17 cellular contexts compared by ENCODE assay signal in the genomic region with DNA sequence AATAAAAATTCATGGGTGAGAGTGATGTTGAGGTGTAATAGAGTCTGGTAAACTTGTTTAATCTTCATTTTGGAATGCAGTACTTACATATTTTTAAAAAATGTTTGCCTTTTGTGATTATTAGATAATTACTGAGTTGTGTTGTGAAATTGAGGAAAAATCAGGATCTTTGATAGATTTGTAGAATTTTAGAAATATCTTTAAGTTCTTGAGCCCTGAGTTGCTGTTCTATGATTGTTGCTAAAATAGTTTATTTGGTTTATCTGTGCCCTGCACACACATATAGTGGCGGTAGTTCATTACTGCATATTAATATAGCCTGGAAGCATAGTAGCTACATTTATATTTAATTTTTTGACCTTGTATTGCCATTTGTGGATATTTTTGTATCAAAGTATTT. TPM values are rescaled to one million over a fixed set of nuclear protein-coding genes. Genes with fewer than 3 reads are reported as not detected.
DNase-seq lines count a peak whose midpoint lies in the region; ATAC-seq and TF ChIP-seq lines count a peak whose summit lies in the region.
"Had no signal": no experiment of that assay in that cellular context is flagged by ENCODE, and none has a peak within 500 bp of the region (broad histone marks: within the 10 kb centered on the region; RNA-seq: fewer than 3 reads in every experiment).

No MANE protein-coding gene starts in this region.

- no peak overlapping the region for H2AFZ ChIP-seq in mammary epithelial cell (ENCODE audit: low read depth, low read length)

- H4K20me1 ChIP-seq in mammary epithelial cell (ENCODE audit: insufficient read depth, low read length), result no peaks in the 10 kb centered on the region

- TF ChIP-seq CTCF in left lung (IDR thresholded peaks at IDR 0.05) (no peak), stomach (IDR thresholded peaks at IDR 0.05) (no peak), mammary epithelial cell (conservative IDR thresholded peaks at IDR 0.05 in 1 of 2, IDR thresholded peaks at IDR 0.05 in 1 of 2; ENCODE audit: extremely low read depth in 1 of 2, insufficient read depth in 1 of 2, low read depth in 1 of 2, low read length in 2 of 2) (no peak)

- no peak overlapping the region for H3K9ac ChIP-seq in mammary epithelial cell (ENCODE audit: insufficient read depth, low read length)

- H3K9me3 ChIP-seq in T-helper 17 cell (ENCODE audit: control insufficient read depth, low read length, poor library complexity, severe bottlenecking) (peaks cover 18% of the 10 kb centered on the region), left lung (no peaks in the 10 kb centered on the region), stomach (no peaks in the 10 kb centered on the region), mammary epithelial cell (replicated peaks; ENCODE audit: insufficient read depth, low read length) (no peaks in the 10 kb centered on the region)
- H3K9me3 ChIP-seq: MG63 had no signal

- H3K4me3 ChIP-seq in left lung (no peak overlapping the region), stomach (peak overlapping the region; percentile 5 to 33 (median 24)), mammary epithelial cell (replicated peaks in 1 of 3; ENCODE audit: insufficient read depth in 1 of 3, low read depth in 2 of 3, low read length in 3 of 3) (no peak overlapping the region)
- H3K4me3 ChIP-seq: MG63 had no signal

- in situ Hi-C loops in mammary epithelial cell (cut with MboI; ENCODE audit: low sequenced_read_pairs in 2 of 2), result loop anchor here (25.0 kb wide), 1 partner anchor 153 kb away; no protein-coding TSS in a partner anchor

- peaks cover 12% of the 10 kb centered on the region for H3K36me3 Mint-ChIP-seq in activated T-cell treated with anti-CD3 and anti-CD28 coated beads, Interleukin-2, amount 50 U/mL, for 24 hours (ENCODE audit: low read depth)
- H3K36me3 Mint-ChIP-seq in T-helper 17 cell (ENCODE audit: low read depth), result no peaks in the 10 kb centered on the region

- no peaks in the 10 kb centered on the region for H3K27me3 Mint-ChIP-seq in activated T-cell treated with anti-CD3 and anti-CD28 coated beads, Interleukin-2, amount 50 U/mL, for 24 hours
- no peaks in the 10 kb centered on the region for H3K27me3 Mint-ChIP-seq in T-helper 17 cell
- H3K27me3 Mint-ChIP-seq: activated naive CD8-positive, alpha-beta T cell treated with anti-CD3 and anti-CD28 coated beads, Interleukin-2, amount 10 ng/mL, durations not matched to agents 7 days and 5 days had no signal

- H3K27ac Mint-ChIP-seq in activated T-cell treated with anti-CD3 and anti-CD28 coated beads, Interleukin-2, amount 50 U/mL, for 24 hours, result peak overlapping the region; percentile 30
- peak overlapping the region; percentile 91 for H3K27ac Mint-ChIP-seq in T-helper 17 cell
- H3K27ac Mint-ChIP-seq: activated naive CD8-positive, alpha-beta T cell treated with anti-CD3 and anti-CD28 coated beads, Interleukin-2, amount 10 ng/mL, durations not matched to agents 7 days and 5 days had no signal

- H3K27ac ChIP-seq in left lung (peak overlapping the region; percentile 39 to 65), stomach (peak overlapping the region in 1 of 5 donors; percentile 68), mammary epithelial cell (ENCODE audit: insufficient read depth, low read depth, low read length) (no peak overlapping the region)

- H3K4me1 Mint-ChIP-seq in activated T-cell treated with anti-CD3 and anti-CD28 coated beads, Interleukin-2, amount 50 U/mL, for 24 hours (ENCODE audit: low read depth), result peaks cover 56% of the 10 kb centered on the region
- H3K4me1 Mint-ChIP-seq in T-helper 17 cell, result peaks cover 28% of the 10 kb centered on the region

- H3K4me2 ChIP-seq in mammary epithelial cell (ENCODE audit: insufficient read depth, low read depth, low read length), result no peak overlapping the region

- H3K36me3 ChIP-seq in left lung (no peaks in the 10 kb centered on the region), stomach (no peaks in the 10 kb centered on the region), mammary epithelial cell (ENCODE audit: insufficient read depth, low read length) (no peaks in the 10 kb centered on the region)
- H3K36me3 ChIP-seq: MG63 had no signal

- H3K27me3 ChIP-seq in left lung, result no peaks in the 10 kb centered on the region
- no peaks in the 10 kb centered on the region for H3K27me3 ChIP-seq in stomach
- no peaks in the 10 kb centered on the region for H3K27me3 ChIP-seq in mammary epithelial cell (ENCODE audit: insufficient read depth, low read length)
- H3K27me3 ChIP-seq: MG63 had no signal

- WGBS in stomach, 5 donors, result 48 to 80% (median 74%) methylated on average over 1 of the region's 1 CpG
- 91% methylated on average over 1 of the region's 1 CpG for WGBS in mammary epithelial cell (ENCODE audit: low coverage, missing lambda C conversion rate)

- DNase-seq in activated T-cell treated with anti-CD3 and anti-CD28 coated beads, Interleukin-2, amount 50 U/mL, for 24 hours, result no peak
- DNase-seq in activated T-cell treated with anti-CD3 and anti-CD28 coated beads, Interleukin-2, amount 50 U/mL, for 1 hour, result no peak
- DNase-seq in T-helper 17 cell (no peak), left lung (no peak), stomach (no peak), NCI-H2081 (lab: John Stamatoyannopoulos, UW) (no peak), mammary epithelial cell (no peak)
- DNase-seq: activated naive CD8-positive, alpha-beta T cell treated with anti-CD3 and anti-CD28 coated beads, Interleukin-2, amount 10 ng/mL, durations not matched to agents 7 days and 5 days; cerebellar nuclear complex; DMS 273 treated with DMSO at 0.1 percent for 48 hours; MG63; NK-92 treated with Interleukin-12 subunit alpha and Interleukin-12 subunit beta, amount 100 ng/mL, for 24 hours; retina; stimulated activated CD4-positive, alpha-beta T cell treated with anti-CD3 and anti-CD28 coated beads, Interleukin-4, amount 100 ng/mL, for 24 hours had no signal

- H3K79me2 ChIP-seq in mammary epithelial cell (ENCODE audit: insufficient read depth, low read length), result peaks cover 70% of the 10 kb centered on the region

- no peak for TF ChIP-seq EP300 in stomach (IDR thresholded peaks at IDR 0.05)

- H3K4me1 ChIP-seq in left lung (peaks cover 0 to 54% of the 10 kb centered on the region in 2 donors), stomach (peaks cover 11 to 93% (median 48%) of the 10 kb centered on the region in 4 donors), mammary epithelial cell (ENCODE audit: insufficient read depth, low read length) (peaks cover 13% of the 10 kb centered on the region)

- CTCF ChIA-PET in mammary epithelial cell (lab: Charles Lee; ENCODE audit: low non-redundant PET), result interaction anchor here (0.7 kb wide), 1 partner anchor 153 kb away, joined by 3 read pairs; no protein-coding TSS in a partner anchor

- H3K9me3 Mint-ChIP-seq in activated T-cell treated with anti-CD3 and anti-CD28 coated beads, Interleukin-2, amount 50 U/mL, for 24 hours, result no peaks in the 10 kb centered on the region

- ATAC-seq in T-helper 17 cell, result no peak
- ATAC-seq in left lung, result no peak
- no peak for ATAC-seq in GM18861 (IDR thresholded peaks at IDR 0.05; ENCODE audit: unreplicated experiment)

- TF ChIP-seq POLR2A in stomach (IDR thresholded peaks at IDR 0.05), result no peak

- BruUV-seq in mammary epithelial cell (replicated peaks; lab: Mats Ljungman, UMichigan), result no TSS peak

- intact Hi-C loops in left lung (cut with DNase I) (no loop called here), stomach (cut with DNase I; ENCODE audit: low total_unique reads) (no loop called here), mammary epithelial cell (cut with micrococcal nuclease) (loop anchor here (5.0 to 10.0 kb wide), 2 partner anchors 68 to 220 kb away; no protein-coding TSS in a partner anchor)

- dilution Hi-C loops in mammary epithelial cell (cut with HindIII; ENCODE audit: low sequenced_read_pairs), result no loop called here

- peak overlapping the region; percentile 37 for H3K4me3 Mint-ChIP-seq in activated T-cell treated with anti-CD3 and anti-CD28 coated beads, Interleukin-2, amount 50 U/mL, for 24 hours
- H3K4me3 Mint-ChIP-seq in T-helper 17 cell, result peak overlapping the region; percentile 96
- H3K4me3 Mint-ChIP-seq: activated naive CD8-positive, alpha-beta T cell treated with anti-CD3 and anti-CD28 coated beads, Interleukin-2, amount 10 ng/mL, durations not matched to agents 7 days and 5 days had no signal

RNA-seq across cellular contexts. Expression of a gene that starts 1.6 kb away (rescaled TPM):
- total RNA-seq in T-helper 17 cell (1 to 10 TPM; 3.3 to 6.0 TPM), left lung (1 to 10 TPM; 1.9 to 5.1 TPM), stomach (1 to 10 TPM in 1 of 5 donors, under 1 TPM in 3, not detected in 1; 0.14 to 3.1 (median 0.51) TPM), mammary epithelial cell (under 1 TPM in 1 of 2 donors, not detected in 1; 0.12 TPM)
- polyA plus RNA-seq in stomach (1 to 10 TPM in 1 of 3 donors, under 1 TPM in 2; 0.13 to 1.4 (median 0.37) TPM), mammary epithelial cell (0.02 TPM)
- not detected for polyA minus RNA-seq in mammary epithelial cell
- total RNA-seq: HT1080, kidney epithelial cell had no signal

Comparison
In these comparisons a context has a peak if more than half of its experiments do, and no peak if none do; other contexts are left out.
1. H3K4me3 ChIP-seq: peak in stomach (4 of 4); none in left lung (0 of 2) and mammary epithelial cell (0 of 3).